Comparison of ENCODE assay signal across 30 cellular contexts in the genomic region with DNA sequence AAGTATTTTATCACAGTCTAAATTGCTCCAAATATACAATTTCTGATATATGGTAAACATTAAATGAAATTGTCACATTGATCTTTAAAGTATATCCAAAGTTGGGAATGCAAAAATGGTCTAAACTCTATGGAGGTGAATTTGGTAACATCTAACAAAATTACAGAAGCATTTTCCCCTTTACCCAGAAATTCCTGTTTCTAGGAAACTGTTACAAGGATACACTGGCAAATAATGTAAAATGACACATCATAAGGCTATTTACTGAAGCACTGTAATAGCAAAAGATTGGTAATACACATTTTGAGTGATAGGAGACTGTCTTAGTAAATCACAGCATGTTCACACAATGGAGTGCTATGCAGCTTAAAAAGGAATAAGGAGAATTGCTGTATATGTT. TPM values are rescaled to one million over a fixed set of nuclear protein-coding genes. Genes with fewer than 3 reads are reported as not detected.
"Had no signal": no experiment of that assay in that cellular context is flagged by ENCODE, and none has a peak within 500 bp of the region (broad histone marks: within the 10 kb centered on the region; RNA-seq: fewer than 3 reads in every experiment).

No MANE protein-coding gene starts in this region.

- H3K4me3 ChIP-seq: adrenal gland, body of pancreas, cardiac muscle cell, colonic mucosa, dorsolateral prefrontal cortex, gastrocnemius medialis had no signal

- H3K4me1 ChIP-seq: adrenal gland, body of pancreas, colonic mucosa, gastrocnemius medialis had no signal

- H3K27me3 ChIP-seq: adrenal gland, body of pancreas, cardiac muscle cell, colonic mucosa, dorsolateral prefrontal cortex, foreskin keratinocyte, gastrocnemius medialis had no signal

- H3K9me3 ChIP-seq: adrenal gland, body of pancreas, colonic mucosa had no signal

- DNase-seq: activated CD4-positive, alpha-beta T cell treated with anti-CD3 and anti-CD28 coated beads for 1 hour; activated CD4-positive, alpha-beta T cell treated with anti-CD3 and anti-CD28 coated beads for 4 hours; activated CD4-positive, alpha-beta T cell treated with anti-CD3 and anti-CD28 coated beads, Interleukin-2, amount 10 ng/mL, durations not matched to agents 7 days and 5 days; activated CD4-positive, alpha-beta T cell treated with anti-CD3 and anti-CD28 coated beads, Interleukin-2, amount 50 U/mL, for 4 hours; activated effector memory CD4-positive, alpha-beta T cell treated with Interleukin-2 at 50 U/mL for 16 hours; activated gamma-delta T cell treated with Interleukin-2 at 50 U/mL for 16 hours; activated naive CD4-positive, alpha-beta T cell treated with anti-CD3 and anti-CD28 coated beads, Interleukin-2, amount 50 U/mL, for 16 hours; activated naive CD4-positive, alpha-beta T cell treated with Interleukin-2 at 50 U/mL for 16 hours; activated T-cell treated with anti-CD3 and anti-CD28 coated beads, Interleukin-2, amount 50 U/mL, for 4 hours; amygdala; body of pancreas; central memory CD4-positive, alpha-beta T cell; cerebellar nuclear complex; colonic mucosa; dorsolateral prefrontal cortex; effector memory CD4-positive, alpha-beta T cell; foreskin keratinocyte; glutamatergic neuron; SW 1271; T-cell; T-helper 9 cell had no signal

- H3K36me3 ChIP-seq: adrenal gland, cardiac muscle cell, colonic mucosa, gastrocnemius medialis had no signal

- ATAC-seq: activated T-cell treated with anti-CD3 and anti-CD28 coated beads, Interleukin-2, amount 50 U/mL, for 4 hours; activated T-helper 17 cell treated with anti-CD3 and anti-CD28 coated beads, Interleukin-2, amount 50 U/mL, for 72 hours; body of pancreas; esophagus mucosa; foreskin keratinocyte; T-cell; WTC11 had no signal

- H3K27ac ChIP-seq: adrenal gland, body of pancreas, cardiac muscle cell, colonic mucosa, dorsolateral prefrontal cortex, foreskin keratinocyte, gastrocnemius medialis, VCaP had no signal

RNA-seq across cellular contexts. Expression of a gene that starts 50.0 kb away (rescaled TPM):
- total RNA-seq: activated CD4-positive, alpha-beta memory T cell treated with anti-CD3 and anti-CD28 coated beads, Interleukin-2, amount 10 ng/mL, durations not matched to agents 7 days and 5 days; activated CD4-positive, alpha-beta T cell treated with anti-CD3 and anti-CD28 coated beads, Interleukin-2, amount 10 ng/mL, durations not matched to agents 7 days and 5 days; activated T-helper 17 cell treated with anti-CD3 and anti-CD28 coated beads, Interleukin-2, amount 50 U/mL, for 72 hours; T-helper 2 cell treated with Interferon-gamma antibody and Interleukin-4, amounts not matched to agents 100 ng/mL and 5 ng/mL, for 36 hours had no signal
